Comparison of ENCODE assay signal across 1 cellular context in genomic region chr1:56080123-56080522, GRCh38.
TF ChIP-seq lines count a peak whose summit lies in the region.

No MANE protein-coding gene starts in this region.

TF ChIP-seq in IMR-90, 13 proteins besides CTCF, POLR2A, EP300 and RAD21 (continued from another document):
- no peak for TF ChIP-seq MXI1 (IDR thresholded peaks at IDR 0.05; ENCODE audit: borderline replicate concordance, low read depth, low read length)
- no peak for TF ChIP-seq ELK1 (IDR thresholded peaks at IDR 0.05; ENCODE audit: borderline replicate concordance, low read depth, low read length)
- no peak for TF ChIP-seq NFE2L2 (IDR thresholded peaks at IDR 0.05; ENCODE audit: low read depth, low read length)
- TF ChIP-seq RFX5 (IDR thresholded peaks at IDR 0.05; ENCODE audit: low read depth, low read length) = no peak
- TF ChIP-seq RCOR1 (IDR thresholded peaks at IDR 0.05; ENCODE audit: insufficient replicate concordance, low read length) = no peak
- TF ChIP-seq CHD1 (IDR thresholded peaks at IDR 0.05; ENCODE audit: low read depth, low read length) = no peak
- no peak for TF ChIP-seq USF2 (IDR thresholded peaks at IDR 0.05; ENCODE audit: low read depth, low read length)
- no peak for TF ChIP-seq FOS (IDR thresholded peaks at IDR 0.05; ENCODE audit: low read depth, low read length)
TF ChIP-seq in IMR-90: peak in this region for 0.
